In genomic region chr1:17118706-17119075, GRCh38 we compare ENCODE assay signal across 1 cellular context.
TF ChIP-seq lines count a peak whose summit lies in the region.

No MANE protein-coding gene starts in this region.

TF ChIP-seq in WTC11, 78 proteins besides CTCF, POLR2A, EP300 and RAD21 (continued from another document):
- no peak for TF ChIP-seq MAX (CRISPR knock-in tag; IDR thresholded peaks at IDR 0.05)
- TF ChIP-seq ATF1 (CRISPR knock-in tag; IDR thresholded peaks at IDR 0.05) = no peak
- TF ChIP-seq, protein P1, sequence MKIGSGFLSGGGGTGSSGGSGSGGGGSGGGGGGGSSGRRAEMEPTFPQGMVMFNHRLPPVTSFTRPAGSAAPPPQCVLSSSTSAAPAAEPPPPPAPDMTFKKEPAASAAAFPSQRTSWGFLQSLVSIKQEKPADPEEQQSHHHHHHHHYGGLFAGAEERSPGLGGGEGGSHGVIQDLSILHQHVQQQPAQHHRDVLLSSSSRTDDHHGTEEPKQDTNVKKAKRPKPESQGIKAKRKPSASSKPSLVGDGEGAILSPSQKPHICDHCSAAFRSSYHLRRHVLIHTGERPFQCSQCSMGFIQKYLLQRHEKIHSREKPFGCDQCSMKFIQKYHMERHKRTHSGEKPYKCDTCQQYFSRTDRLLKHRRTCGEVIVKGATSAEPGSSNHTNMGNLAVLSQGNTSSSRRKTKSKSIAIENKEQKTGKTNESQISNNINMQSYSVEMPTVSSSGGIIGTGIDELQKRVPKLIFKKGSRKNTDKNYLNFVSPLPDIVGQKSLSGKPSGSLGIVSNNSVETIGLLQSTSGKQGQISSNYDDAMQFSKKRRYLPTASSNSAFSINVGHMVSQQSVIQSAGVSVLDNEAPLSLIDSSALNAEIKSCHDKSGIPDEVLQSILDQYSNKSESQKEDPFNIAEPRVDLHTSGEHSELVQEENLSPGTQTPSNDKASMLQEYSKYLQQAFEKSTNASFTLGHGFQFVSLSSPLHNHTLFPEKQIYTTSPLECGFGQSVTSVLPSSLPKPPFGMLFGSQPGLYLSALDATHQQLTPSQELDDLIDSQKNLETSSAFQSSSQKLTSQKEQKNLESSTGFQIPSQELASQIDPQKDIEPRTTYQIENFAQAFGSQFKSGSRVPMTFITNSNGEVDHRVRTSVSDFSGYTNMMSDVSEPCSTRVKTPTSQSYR (CRISPR knock-in tag; IDR thresholded peaks at IDR 0.05) = no peak
- no peak for TF ChIP-seq ZNF219 (CRISPR knock-in tag; IDR thresholded peaks at IDR 0.05; ENCODE audit: borderline replicate concordance)
- no peak for TF ChIP-seq ZNF263 (CRISPR knock-in tag; IDR thresholded peaks at IDR 0.05; ENCODE audit: low read depth)
- no peak for TF ChIP-seq KAT7 (CRISPR knock-in tag; IDR thresholded peaks at IDR 0.05; ENCODE audit: borderline replicate concordance)
